In genomic region chrX:65595460-65595876, GRCh38 we compare ENCODE assay signal across 8 cellular contexts.
DNase-seq lines count a peak whose midpoint lies in the region; ATAC-seq and TF ChIP-seq lines count a peak whose summit lies in the region.

No MANE protein-coding gene starts in this region.

- H3K4ac ChIP-seq in neuronal stem cell (ENCODE audit: low read length), result no peak overlapping the region

- no peak overlapping the region for H3K4me2 ChIP-seq in neuronal stem cell (ENCODE audit: insufficient read depth, low read length, poor library complexity, severe bottlenecking)

- H2BK120ac ChIP-seq in neuronal stem cell (ENCODE audit: low read depth, low read length), result no peak overlapping the region

- peak; percentile 87 for TF ChIP-seq CTCF in RWPE2 (IDR thresholded peaks at IDR 0.05; ENCODE audit: poor library complexity, severe bottlenecking)

- no peaks in the 10 kb centered on the region for H3K27me3 ChIP-seq in RWPE2 (ENCODE audit: insufficient read depth, poor library complexity, severe bottlenecking)
- H3K27me3 ChIP-seq in neuronal stem cell (ENCODE audit: control insufficient read depth in 3 of 3, insufficient read depth in 3 of 3, low read depth in 1 of 3, low read length in 3 of 3), result peaks cover 0 to 3% (median 0%) of the 10 kb centered on the region in 3 experiments
- peaks cover 0 to 15% of the 10 kb centered on the region in 2 donors for H3K27me3 ChIP-seq in stomach smooth muscle (ENCODE audit: control insufficient read depth in 1 of 2, insufficient read depth in 2 of 2, low read length in 2 of 2)

- H4K91ac ChIP-seq in neuronal stem cell (ENCODE audit: low read depth, low read length, poor library complexity), result no peak overlapping the region

- ATAC-seq in GM21825 (IDR thresholded peaks at IDR 0.05; ENCODE audit: unreplicated experiment) (peak; percentile 76), RWPE2 (ENCODE audit: low read depth) (peak; percentile 84)

- no peak overlapping the region for H2BK12ac ChIP-seq in neuronal stem cell (ENCODE audit: low read length)

- no peak overlapping the region for H2AK5ac ChIP-seq in neuronal stem cell (ENCODE audit: low read depth, low read length)

- no peak overlapping the region for H3K23ac ChIP-seq in neuronal stem cell (ENCODE audit: low read depth, low read length, poor library complexity)

- H3K9me3 ChIP-seq in RWPE2 (ENCODE audit: severe bottlenecking) (no peaks in the 10 kb centered on the region), neuronal stem cell (replicated peaks in 1 of 2; ENCODE audit: control insufficient read depth in 2 of 2, insufficient read depth in 1 of 2, low read depth in 1 of 2, low read length in 2 of 2) (no peaks in the 10 kb centered on the region), stomach smooth muscle (ENCODE audit: control insufficient read depth in 2 of 2, low read length in 2 of 2) (no peaks in the 10 kb centered on the region)

- H3K4me1 ChIP-seq in RWPE2 (ENCODE audit: insufficient read depth, poor library complexity, severe bottlenecking) (peaks cover 7% of the 10 kb centered on the region), neuronal stem cell (ENCODE audit: control insufficient read depth in 2 of 2, insufficient read depth in 1 of 2, low read depth in 1 of 2, low read length in 2 of 2) (peaks cover 0 to 2% of the 10 kb centered on the region in 2 donors), stomach smooth muscle (ENCODE audit: control insufficient read depth, insufficient read depth, low read length) (peaks cover 3% of the 10 kb centered on the region)

- H2BK5ac ChIP-seq in neuronal stem cell (ENCODE audit: low read length), result no peak overlapping the region

- H3K18ac ChIP-seq in neuronal stem cell (ENCODE audit: low read length), result no peak overlapping the region

- H3K36me3 ChIP-seq in RWPE2 (ENCODE audit: low read depth) (no peaks in the 10 kb centered on the region), neuronal stem cell (replicated peaks in 1 of 2; ENCODE audit: control insufficient read depth in 2 of 2, insufficient read depth in 2 of 2, low read length in 2 of 2) (no peaks in the 10 kb centered on the region), stomach smooth muscle (ENCODE audit: control insufficient read depth in 2 of 2, insufficient read depth in 2 of 2, low read length in 2 of 2) (no peaks in the 10 kb centered on the region)

- no peak overlapping the region for H2BK15ac ChIP-seq in neuronal stem cell (ENCODE audit: low read length)

- no peak overlapping the region for H3K14ac ChIP-seq in neuronal stem cell (ENCODE audit: low read length)

- peak; percentile 15 for DNase-seq in DMS79 treated with DMSO at 0.1 percent for 48 hours (lab: John Stamatoyannopoulos, UW)
- DNase-seq in LHCN-M2 (ENCODE audit: low read depth), result peak; percentile 90
- peak; percentile 74 for DNase-seq in RWPE2 (ENCODE audit: low spot score)
- DNase-seq in activated T-helper 9 cell treated with anti-CD3 and anti-CD28 coated beads, Interleukin-2, amount 50 U/mL, for 16 hours (ENCODE audit: low read depth), result peak; percentile 84
- DNase-seq in fibroblast of the conjunctiva (ENCODE audit: low read depth), result peak; percentile 90
- DNase-seq in neuronal stem cell (ENCODE audit: low spot score), result peak; percentile 78

- no peak overlapping the region for H4K8ac ChIP-seq in neuronal stem cell (ENCODE audit: low read depth, low read length)

- H3K79me1 ChIP-seq in neuronal stem cell (ENCODE audit: low read depth, low read length), result no peaks in the 10 kb centered on the region

- H3K4me3 ChIP-seq in RWPE2 (ENCODE audit: severe bottlenecking) (no peak overlapping the region), neuronal stem cell (ENCODE audit: low read length in 2 of 2) (no peak overlapping the region), stomach smooth muscle (ENCODE audit: low read length in 2 of 2) (no peak overlapping the region)

- H3K27ac ChIP-seq in RWPE2 (ENCODE audit: poor library complexity, severe bottlenecking) (peak overlapping the region; percentile 85), neuronal stem cell (replicated peaks; ENCODE audit: low read length) (no peak overlapping the region), stomach smooth muscle (ENCODE audit: low read length) (peak overlapping the region; percentile 62)

- no peak overlapping the region for H3K9ac ChIP-seq in neuronal stem cell (ENCODE audit: low read depth, low read length, poor library complexity)
- H3K9ac ChIP-seq in stomach smooth muscle (ENCODE audit: low read length in 2 of 2), result peak overlapping the region; percentile 22 to 61

- no CpG with 5 or more reads among the region's 3 CpGs for WGBS in neuronal stem cell (ENCODE audit: extremely low coverage in 2 of 2, insufficient read length in 2 of 2, insufficient replicate concordance in 1 of 2), 2 donors

- peak overlapping the region; percentile 51 for H2AFZ ChIP-seq in neuronal stem cell (ENCODE audit: low read length)

Comparison
In these comparisons a context has a peak if more than half of its experiments do, and no peak if none do; other contexts are left out.
1. DNase-seq: peak in every context shown above with its lines; median percentile 90 in LHCN-M2; 90 in fibroblast of the conjunctiva; 84 in activated T-helper 9 cell treated with anti-CD3 and anti-CD28 coated beads, Interleukin-2, amount 50 U/mL, for 16 hours; 78 in neuronal stem cell; 74 in RWPE2; 15 in DMS79 treated with DMSO at 0.1 percent for 48 hours.